Comparison of ENCODE assay signal across 11 cellular contexts in the genomic region with DNA sequence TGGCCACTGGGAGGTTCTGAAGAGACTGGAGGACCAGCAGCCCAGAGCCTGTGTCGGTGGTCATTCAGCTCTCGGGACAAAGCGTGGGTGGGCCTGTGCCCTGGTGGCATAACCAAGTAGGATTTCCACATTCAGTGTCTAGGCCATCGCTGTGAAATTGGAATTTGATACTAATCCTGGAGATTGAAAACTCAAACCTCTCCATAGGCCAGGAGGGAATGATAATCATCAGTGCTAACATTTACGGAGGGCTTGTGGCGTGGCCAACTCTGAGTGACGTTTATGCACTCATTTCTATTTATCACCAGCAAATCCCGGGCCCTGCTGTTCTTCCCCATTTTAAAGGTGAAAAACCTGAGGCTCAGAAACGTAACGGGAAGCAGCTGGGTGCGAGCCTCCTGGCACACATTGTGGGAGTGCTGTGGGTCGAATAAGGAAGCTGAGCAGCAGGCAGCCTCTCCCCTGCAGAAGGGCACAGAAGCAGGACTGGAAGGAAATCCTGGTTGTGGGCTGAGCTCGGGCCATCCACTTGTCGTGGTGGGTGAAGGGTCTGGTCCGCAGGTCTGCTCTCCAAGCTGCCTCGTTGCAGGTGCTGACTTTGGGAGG. TPM values are rescaled to one million over a fixed set of nuclear protein-coding genes. Genes with fewer than 3 reads are reported as not detected.
DNase-seq lines count a peak whose midpoint lies in the region; ATAC-seq and TF ChIP-seq lines count a peak whose summit lies in the region.
"Had no signal": no experiment of that assay in that cellular context is flagged by ENCODE, and none has a peak within 500 bp of the region (broad histone marks: within the 10 kb centered on the region; RNA-seq: fewer than 3 reads in every experiment).

No MANE protein-coding gene starts in this region.

- H3K36me3 Mint-ChIP-seq in natural killer cell (no peaks in the 10 kb centered on the region), nephron progenitor cell (ENCODE audit: low read depth) (no peaks in the 10 kb centered on the region)
- H3K36me3 Mint-ChIP-seq in natural killer cell treated with Interleukin-12 subunit alpha and Interleukin-12 subunit beta and Interleukin-15 and Interleukin-18, amount 100 ng/mL, for 72 hours, result no peaks in the 10 kb centered on the region

- H3K27me3 ChIP-seq in colonic mucosa, result no peaks in the 10 kb centered on the region

- no peaks in the 10 kb centered on the region for H3K9me3 ChIP-seq in colonic mucosa

- H3K4me3 ChIP-seq in colonic mucosa, result no peak overlapping the region

- TF ChIP-seq CTCF in natural killer cell (IDR thresholded peaks at IDR 0.05) (no peak), colonic mucosa (IDR thresholded peaks at IDR 0.05) (no peak), nephron progenitor cell (IDR thresholded peaks at IDR 0.05) (no peak), GM10266 (IDR thresholded peaks at IDR 0.05; ENCODE audit: control insufficient read depth, insufficient read depth, low read depth, missing control alignments) (no peak)

- H3K36me3 ChIP-seq in colonic mucosa, result no peaks in the 10 kb centered on the region

- H3K9ac ChIP-seq in colonic mucosa (ENCODE audit: low read depth in 2 of 2, low read length in 2 of 2), result no peak overlapping the region

- intact Hi-C loops in natural killer cell (cut with micrococcal nuclease), result loop anchor here (5.0 kb wide), 1 partner anchor 38 kb away; no protein-coding TSS in a partner anchor
- intact Hi-C loops in colonic mucosa (cut with DNase I), result no loop called here

- H3K27ac ChIP-seq in colonic mucosa, result peak overlapping the region; percentile 22

- H3K4me3 Mint-ChIP-seq in natural killer cell (peak overlapping the region; percentile 17), nephron progenitor cell (no peak overlapping the region)
- no peak overlapping the region for H3K4me3 Mint-ChIP-seq in natural killer cell treated with Interleukin-12 subunit alpha and Interleukin-12 subunit beta and Interleukin-15 and Interleukin-18, amount 100 ng/mL, for 72 hours
- H3K4me3 Mint-ChIP-seq: activated T-cell treated with anti-CD3 and anti-CD28 coated beads, Interleukin-2, amount 50 U/mL, for 24 hours had no signal

- H3K4me1 Mint-ChIP-seq in natural killer cell (peaks cover 34 to 53% of the 10 kb centered on the region in 2 donors), nephron progenitor cell (peaks cover 89% of the 10 kb centered on the region)
- H3K4me1 Mint-ChIP-seq in natural killer cell treated with Interleukin-12 subunit alpha and Interleukin-12 subunit beta and Interleukin-15 and Interleukin-18, amount 100 ng/mL, for 72 hours (ENCODE audit: low read depth in 2 of 2), result peaks cover 27 to 35% of the 10 kb centered on the region in 2 donors

- ATAC-seq in natural killer cell, result no peak
- no peak for ATAC-seq in natural killer cell treated with Interleukin-12 subunit alpha and Interleukin-12 subunit beta and Interleukin-15 and Interleukin-18, amount 100 ng/mL, for 72 hours
- ATAC-seq in GM18907 (IDR thresholded peaks at IDR 0.05; ENCODE audit: unreplicated experiment), result no peak

- H3K27me3 Mint-ChIP-seq in natural killer cell (ENCODE audit: low read depth in 2 of 2) (peaks cover 0 to 4% of the 10 kb centered on the region in 2 donors), nephron progenitor cell (ENCODE audit: low read depth, poor library complexity) (peaks cover 12% of the 10 kb centered on the region)
- H3K27me3 Mint-ChIP-seq in natural killer cell treated with Interleukin-12 subunit alpha and Interleukin-12 subunit beta and Interleukin-15 and Interleukin-18, amount 100 ng/mL, for 72 hours, result peaks cover 2 to 3% of the 10 kb centered on the region in 2 donors
- H3K27me3 Mint-ChIP-seq: activated T-cell treated with anti-CD3 and anti-CD28 coated beads, Interleukin-2, amount 50 U/mL, for 24 hours had no signal

- H3K9me3 Mint-ChIP-seq in natural killer cell, result no peaks in the 10 kb centered on the region
- no peaks in the 10 kb centered on the region for H3K9me3 Mint-ChIP-seq in natural killer cell treated with Interleukin-12 subunit alpha and Interleukin-12 subunit beta and Interleukin-15 and Interleukin-18, amount 100 ng/mL, for 72 hours
- no peaks in the 10 kb centered on the region for H3K9me3 Mint-ChIP-seq in nephron progenitor cell
- H3K9me3 Mint-ChIP-seq: activated T-cell treated with anti-CD3 and anti-CD28 coated beads, Interleukin-2, amount 50 U/mL, for 24 hours had no signal

- H3K4me1 ChIP-seq in colonic mucosa, result peaks cover 12% of the 10 kb centered on the region

- peak overlapping the region; percentile 62 to 76 for H3K27ac Mint-ChIP-seq in natural killer cell
- H3K27ac Mint-ChIP-seq in natural killer cell treated with Interleukin-12 subunit alpha and Interleukin-12 subunit beta and Interleukin-15 and Interleukin-18, amount 100 ng/mL, for 72 hours, result no peak overlapping the region
- peak overlapping the region; percentile 85 for H3K27ac Mint-ChIP-seq in nephron progenitor cell
- H3K27ac Mint-ChIP-seq: activated T-cell treated with anti-CD3 and anti-CD28 coated beads, Interleukin-2, amount 50 U/mL, for 24 hours had no signal

- DNase-seq in natural killer cell (no peak), colonic mucosa (no peak), nephron progenitor cell (no peak), AG08395 (ENCODE audit: low spot score) (no peak), GM10266 (ENCODE audit: extremely low spot score) (no peak), AG20443 (ENCODE audit: low spot score) (no peak)
- DNase-seq in natural killer cell treated with Interleukin-12 subunit alpha and Interleukin-12 subunit beta and Interleukin-15 and Interleukin-18, amount 100 ng/mL, for 72 hours (ENCODE audit: low spot score), result no peak
- DNase-seq: activated T-cell treated with anti-CD3 and anti-CD28 coated beads, Interleukin-2, amount 50 U/mL, for 24 hours; Karpas-422; T-helper 1 cell had no signal

RNA-seq across cellular contexts. Expression of a gene that starts 33.1 kb away (rescaled TPM):
- 10 to 100 TPM; 39.8 to 55.0 (median 49.4) TPM for total RNA-seq in natural killer cell
- total RNA-seq in natural killer cell treated with Interleukin-12 subunit alpha and Interleukin-12 subunit beta and Interleukin-15 and Interleukin-18, amount 100 ng/mL, for 72 hours, result 10 to 100 TPM; 15.8 to 31.0 TPM
- total RNA-seq in colonic mucosa, result 10 to 100 TPM; 21.8 to 24.5 TPM

Comparison
In these comparisons a context has a peak if more than half of its experiments do, and no peak if none do; other contexts are left out.
1. H3K27ac Mint-ChIP-seq: peak in natural killer cell (2 of 2) and nephron progenitor cell (single experiment); none in natural killer cell treated with Interleukin-12 subunit alpha and Interleukin-12 subunit beta and Interleukin-15 and Interleukin-18, amount 100 ng/mL, for 72 hours (0 of 2).